ENCODE assay signal across 1 cellular context in the genomic region with DNA sequence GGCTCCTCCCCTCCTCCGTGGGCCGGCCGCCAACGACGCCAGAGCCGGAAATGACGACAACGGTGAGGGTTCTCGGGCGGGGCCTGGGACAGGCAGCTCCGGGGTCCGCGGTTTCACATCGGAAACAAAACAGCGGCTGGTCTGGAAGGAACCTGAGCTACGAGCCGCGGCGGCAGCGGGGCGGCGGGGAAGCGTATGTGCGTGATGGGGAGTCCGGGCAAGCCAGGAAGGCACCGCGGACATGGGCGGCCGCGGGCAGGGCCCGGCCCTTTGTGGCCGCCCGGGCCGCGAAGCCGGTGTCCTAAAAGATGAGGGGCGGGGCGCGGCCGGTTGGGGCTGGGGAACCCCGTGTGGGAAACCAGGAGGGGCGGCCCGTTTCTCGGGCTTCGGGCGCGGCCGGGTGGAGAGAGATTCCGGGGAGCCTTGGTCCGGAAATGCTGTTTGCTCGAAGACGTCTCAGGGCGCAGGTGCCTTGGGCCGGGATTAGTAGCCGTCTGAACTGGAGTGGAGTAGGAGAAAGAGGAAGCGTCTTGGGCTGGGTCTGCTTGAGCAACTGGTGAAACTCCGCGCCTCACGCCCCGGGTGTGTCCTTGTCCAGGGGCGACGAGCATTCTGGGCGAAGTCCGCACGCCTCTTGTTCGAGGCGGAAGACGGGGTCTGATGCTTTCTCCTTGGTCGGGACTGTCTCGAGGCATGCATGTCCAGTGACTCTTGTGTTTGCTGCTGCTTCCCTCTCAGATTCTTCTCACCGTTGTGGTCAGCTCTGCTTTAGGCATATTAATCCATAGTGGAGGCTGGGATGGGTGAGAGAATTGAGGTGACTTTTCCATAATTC.
A peak's percentile ranks its signal among the peaks of the same experiment; 100 is the strongest.
TF ChIP-seq lines count a peak whose summit lies in the region.

A gene (plus strand): TSS at position 121 of the 835 bp plus-strand sequence. CDS start 11,513 bp downstream, outside the sequence.

TF ChIP-seq in WTC11, 78 proteins besides CTCF, POLR2A, EP300 and RAD21 (continued from another document and continues in another):
- TF ChIP-seq, protein P1, sequence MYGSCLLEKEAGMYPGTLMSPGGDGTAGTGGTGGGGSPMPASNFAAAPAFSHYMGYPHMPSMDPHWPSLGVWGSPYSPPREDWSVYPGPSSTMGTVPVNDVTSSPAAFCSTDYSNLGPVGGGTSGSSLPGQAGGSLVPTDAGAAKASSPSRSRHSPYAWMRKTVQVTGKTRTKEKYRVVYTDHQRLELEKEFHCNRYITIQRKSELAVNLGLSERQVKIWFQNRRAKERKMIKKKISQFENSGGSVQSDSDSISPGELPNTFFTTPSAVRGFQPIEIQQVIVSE (CRISPR knock-in tag; IDR thresholded peaks at IDR 0.05; ENCODE audit: borderline replicate concordance) = no peak
- TF ChIP-seq, protein P2, sequence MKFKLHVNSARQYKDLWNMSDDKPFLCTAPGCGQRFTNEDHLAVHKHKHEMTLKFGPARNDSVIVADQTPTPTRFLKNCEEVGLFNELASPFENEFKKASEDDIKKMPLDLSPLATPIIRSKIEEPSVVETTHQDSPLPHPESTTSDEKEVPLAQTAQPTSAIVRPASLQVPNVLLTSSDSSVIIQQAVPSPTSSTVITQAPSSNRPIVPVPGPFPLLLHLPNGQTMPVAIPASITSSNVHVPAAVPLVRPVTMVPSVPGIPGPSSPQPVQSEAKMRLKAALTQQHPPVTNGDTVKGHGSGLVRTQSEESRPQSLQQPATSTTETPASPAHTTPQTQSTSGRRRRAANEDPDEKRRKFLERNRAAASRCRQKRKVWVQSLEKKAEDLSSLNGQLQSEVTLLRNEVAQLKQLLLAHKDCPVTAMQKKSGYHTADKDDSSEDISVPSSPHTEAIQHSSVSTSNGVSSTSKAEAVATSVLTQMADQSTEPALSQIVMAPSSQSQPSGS (CRISPR knock-in tag; IDR thresholded peaks at IDR 0.05; ENCODE audit: borderline replicate concordance, low read depth) = no peak
- TF ChIP-seq, protein P3, sequence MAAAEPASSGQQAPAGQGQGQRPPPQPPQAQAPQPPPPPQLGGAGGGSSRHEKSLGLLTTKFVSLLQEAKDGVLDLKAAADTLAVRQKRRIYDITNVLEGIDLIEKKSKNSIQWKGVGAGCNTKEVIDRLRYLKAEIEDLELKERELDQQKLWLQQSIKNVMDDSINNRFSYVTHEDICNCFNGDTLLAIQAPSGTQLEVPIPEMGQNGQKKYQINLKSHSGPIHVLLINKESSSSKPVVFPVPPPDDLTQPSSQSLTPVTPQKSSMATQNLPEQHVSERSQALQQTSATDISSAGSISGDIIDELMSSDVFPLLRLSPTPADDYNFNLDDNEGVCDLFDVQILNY (CRISPR knock-in tag; IDR thresholded peaks at IDR 0.05) = no peak
- TF ChIP-seq EMX1 (CRISPR knock-in tag; IDR thresholded peaks at IDR 0.05) (no peak), ZNF416 (CRISPR knock-in tag; IDR thresholded peaks at IDR 0.05) (no peak), PRRX2 (CRISPR knock-in tag; IDR thresholded peaks at IDR 0.05) (no peak), NR2C2 (CRISPR knock-in tag; IDR thresholded peaks at IDR 0.05) (no peak), ETV6 (CRISPR knock-in tag; IDR thresholded peaks at IDR 0.05) (peak; percentile 7; the same call in 1 of the 2 replicates), ZNF317 (CRISPR knock-in tag; IDR thresholded peaks at IDR 0.05; ENCODE audit: borderline replicate concordance, low read depth) (no peak), ATF1 (CRISPR knock-in tag; IDR thresholded peaks at IDR 0.05) (no peak), FOXK1 (CRISPR knock-in tag; IDR thresholded peaks at IDR 0.05) (peak; percentile 94), KAT7 (CRISPR knock-in tag; IDR thresholded peaks at IDR 0.05; ENCODE audit: borderline replicate concordance) (no peak), ELF4 (CRISPR knock-in tag; IDR thresholded peaks at IDR 0.05; ENCODE audit: low read depth) (no peak), TCF7 (CRISPR knock-in tag; IDR thresholded peaks at IDR 0.05; ENCODE audit: low read depth) (peak; percentile 55; the same call in 1 of the 2 replicates), ZNF232 (CRISPR knock-in tag; IDR thresholded peaks at IDR 0.05) (no peak), ZNF671 (CRISPR knock-in tag; IDR thresholded peaks at IDR 0.05) (no peak), HMGA2 (CRISPR knock-in tag; IDR thresholded peaks at IDR 0.05) (no peak), ZNF121 (CRISPR knock-in tag; IDR thresholded peaks at IDR 0.05) (no peak), IRF2 (CRISPR knock-in tag; IDR thresholded peaks at IDR 0.05; ENCODE audit: borderline replicate concordance, low read depth) (no peak)
- TF ChIP-seq, protein P4, sequence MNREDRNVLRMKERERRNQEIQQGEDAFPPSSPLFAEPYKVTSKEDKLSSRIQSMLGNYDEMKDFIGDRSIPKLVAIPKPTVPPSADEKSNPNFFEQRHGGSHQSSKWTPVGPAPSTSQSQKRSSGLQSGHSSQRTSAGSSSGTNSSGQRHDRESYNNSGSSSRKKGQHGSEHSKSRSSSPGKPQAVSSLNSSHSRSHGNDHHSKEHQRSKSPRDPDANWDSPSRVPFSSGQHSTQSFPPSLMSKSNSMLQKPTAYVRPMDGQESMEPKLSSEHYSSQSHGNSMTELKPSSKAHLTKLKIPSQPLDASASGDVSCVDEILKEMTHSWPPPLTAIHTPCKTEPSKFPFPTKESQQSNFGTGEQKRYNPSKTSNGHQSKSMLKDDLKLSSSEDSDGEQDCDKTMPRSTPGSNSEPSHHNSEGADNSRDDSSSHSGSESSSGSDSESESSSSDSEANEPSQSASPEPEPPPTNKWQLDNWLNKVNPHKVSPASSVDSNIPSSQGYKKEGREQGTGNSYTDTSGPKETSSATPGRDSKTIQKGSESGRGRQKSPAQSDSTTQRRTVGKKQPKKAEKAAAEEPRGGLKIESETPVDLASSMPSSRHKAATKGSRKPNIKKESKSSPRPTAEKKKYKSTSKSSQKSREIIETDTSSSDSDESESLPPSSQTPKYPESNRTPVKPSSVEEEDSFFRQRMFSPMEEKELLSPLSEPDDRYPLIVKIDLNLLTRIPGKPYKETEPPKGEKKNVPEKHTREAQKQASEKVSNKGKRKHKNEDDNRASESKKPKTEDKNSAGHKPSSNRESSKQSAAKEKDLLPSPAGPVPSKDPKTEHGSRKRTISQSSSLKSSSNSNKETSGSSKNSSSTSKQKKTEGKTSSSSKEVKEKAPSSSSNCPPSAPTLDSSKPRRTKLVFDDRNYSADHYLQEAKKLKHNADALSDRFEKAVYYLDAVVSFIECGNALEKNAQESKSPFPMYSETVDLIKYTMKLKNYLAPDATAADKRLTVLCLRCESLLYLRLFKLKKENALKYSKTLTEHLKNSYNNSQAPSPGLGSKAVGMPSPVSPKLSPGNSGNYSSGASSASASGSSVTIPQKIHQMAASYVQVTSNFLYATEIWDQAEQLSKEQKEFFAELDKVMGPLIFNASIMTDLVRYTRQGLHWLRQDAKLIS (CRISPR knock-in tag; IDR thresholded peaks at IDR 0.05; ENCODE audit: borderline replicate concordance) = no peak
- TF ChIP-seq, protein P5, sequence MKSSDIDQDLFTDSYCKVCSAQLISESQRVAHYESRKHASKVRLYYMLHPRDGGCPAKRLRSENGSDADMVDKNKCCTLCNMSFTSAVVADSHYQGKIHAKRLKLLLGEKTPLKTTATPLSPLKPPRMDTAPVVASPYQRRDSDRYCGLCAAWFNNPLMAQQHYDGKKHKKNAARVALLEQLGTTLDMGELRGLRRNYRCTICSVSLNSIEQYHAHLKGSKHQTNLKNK (CRISPR knock-in tag; IDR thresholded peaks at IDR 0.05) = no peak
- TF ChIP-seq, protein P6, sequence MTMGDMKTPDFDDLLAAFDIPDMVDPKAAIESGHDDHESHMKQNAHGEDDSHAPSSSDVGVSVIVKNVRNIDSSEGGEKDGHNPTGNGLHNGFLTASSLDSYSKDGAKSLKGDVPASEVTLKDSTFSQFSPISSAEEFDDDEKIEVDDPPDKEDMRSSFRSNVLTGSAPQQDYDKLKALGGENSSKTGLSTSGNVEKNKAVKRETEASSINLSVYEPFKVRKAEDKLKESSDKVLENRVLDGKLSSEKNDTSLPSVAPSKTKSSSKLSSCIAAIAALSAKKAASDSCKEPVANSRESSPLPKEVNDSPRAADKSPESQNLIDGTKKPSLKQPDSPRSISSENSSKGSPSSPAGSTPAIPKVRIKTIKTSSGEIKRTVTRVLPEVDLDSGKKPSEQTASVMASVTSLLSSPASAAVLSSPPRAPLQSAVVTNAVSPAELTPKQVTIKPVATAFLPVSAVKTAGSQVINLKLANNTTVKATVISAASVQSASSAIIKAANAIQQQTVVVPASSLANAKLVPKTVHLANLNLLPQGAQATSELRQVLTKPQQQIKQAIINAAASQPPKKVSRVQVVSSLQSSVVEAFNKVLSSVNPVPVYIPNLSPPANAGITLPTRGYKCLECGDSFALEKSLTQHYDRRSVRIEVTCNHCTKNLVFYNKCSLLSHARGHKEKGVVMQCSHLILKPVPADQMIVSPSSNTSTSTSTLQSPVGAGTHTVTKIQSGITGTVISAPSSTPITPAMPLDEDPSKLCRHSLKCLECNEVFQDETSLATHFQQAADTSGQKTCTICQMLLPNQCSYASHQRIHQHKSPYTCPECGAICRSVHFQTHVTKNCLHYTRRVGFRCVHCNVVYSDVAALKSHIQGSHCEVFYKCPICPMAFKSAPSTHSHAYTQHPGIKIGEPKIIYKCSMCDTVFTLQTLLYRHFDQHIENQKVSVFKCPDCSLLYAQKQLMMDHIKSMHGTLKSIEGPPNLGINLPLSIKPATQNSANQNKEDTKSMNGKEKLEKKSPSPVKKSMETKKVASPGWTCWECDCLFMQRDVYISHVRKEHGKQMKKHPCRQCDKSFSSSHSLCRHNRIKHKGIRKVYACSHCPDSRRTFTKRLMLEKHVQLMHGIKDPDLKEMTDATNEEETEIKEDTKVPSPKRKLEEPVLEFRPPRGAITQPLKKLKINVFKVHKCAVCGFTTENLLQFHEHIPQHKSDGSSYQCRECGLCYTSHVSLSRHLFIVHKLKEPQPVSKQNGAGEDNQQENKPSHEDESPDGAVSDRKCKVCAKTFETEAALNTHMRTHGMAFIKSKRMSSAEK (CRISPR knock-in tag; IDR thresholded peaks at IDR 0.05; ENCODE audit: borderline replicate concordance) = no peak
- TF ChIP-seq, protein P7, sequence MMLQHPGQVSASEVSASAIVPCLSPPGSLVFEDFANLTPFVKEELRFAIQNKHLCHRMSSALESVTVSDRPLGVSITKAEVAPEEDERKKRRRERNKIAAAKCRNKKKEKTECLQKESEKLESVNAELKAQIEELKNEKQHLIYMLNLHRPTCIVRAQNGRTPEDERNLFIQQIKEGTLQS (CRISPR knock-in tag; conservative IDR thresholded peaks at IDR 0.05) = no peak
- TF ChIP-seq, protein P8, sequence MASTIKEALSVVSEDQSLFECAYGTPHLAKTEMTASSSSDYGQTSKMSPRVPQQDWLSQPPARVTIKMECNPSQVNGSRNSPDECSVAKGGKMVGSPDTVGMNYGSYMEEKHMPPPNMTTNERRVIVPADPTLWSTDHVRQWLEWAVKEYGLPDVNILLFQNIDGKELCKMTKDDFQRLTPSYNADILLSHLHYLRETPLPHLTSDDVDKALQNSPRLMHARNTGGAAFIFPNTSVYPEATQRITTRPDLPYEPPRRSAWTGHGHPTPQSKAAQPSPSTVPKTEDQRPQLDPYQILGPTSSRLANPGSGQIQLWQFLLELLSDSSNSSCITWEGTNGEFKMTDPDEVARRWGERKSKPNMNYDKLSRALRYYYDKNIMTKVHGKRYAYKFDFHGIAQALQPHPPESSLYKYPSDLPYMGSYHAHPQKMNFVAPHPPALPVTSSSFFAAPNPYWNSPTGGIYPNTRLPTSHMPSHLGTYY (CRISPR knock-in tag; IDR thresholded peaks at IDR 0.05) = no peak
- TF ChIP-seq, protein P9, sequence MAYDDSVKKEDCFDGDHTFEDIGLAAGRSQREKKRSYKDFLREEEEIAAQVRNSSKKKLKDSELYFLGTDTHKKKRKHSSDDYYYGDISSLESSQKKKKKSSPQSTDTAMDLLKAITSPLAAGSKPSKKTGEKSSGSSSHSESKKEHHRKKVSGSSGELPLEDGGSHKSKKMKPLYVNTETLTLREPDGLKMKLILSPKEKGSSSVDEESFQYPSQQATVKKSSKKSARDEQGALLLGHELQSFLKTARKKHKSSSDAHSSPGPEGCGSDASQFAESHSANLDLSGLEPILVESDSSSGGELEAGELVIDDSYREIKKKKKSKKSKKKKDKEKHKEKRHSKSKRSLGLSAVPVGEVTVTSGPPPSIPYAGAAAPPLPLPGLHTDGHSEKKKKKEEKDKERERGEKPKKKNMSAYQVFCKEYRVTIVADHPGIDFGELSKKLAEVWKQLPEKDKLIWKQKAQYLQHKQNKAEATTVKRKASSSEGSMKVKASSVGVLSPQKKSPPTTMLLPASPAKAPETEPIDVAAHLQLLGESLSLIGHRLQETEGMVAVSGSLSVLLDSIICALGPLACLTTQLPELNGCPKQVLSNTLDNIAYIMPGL (CRISPR knock-in tag; IDR thresholded peaks at IDR 0.05) = peak; percentile 65; the same call in 1 of the 2 replicates
- TF ChIP-seq, protein P10, sequence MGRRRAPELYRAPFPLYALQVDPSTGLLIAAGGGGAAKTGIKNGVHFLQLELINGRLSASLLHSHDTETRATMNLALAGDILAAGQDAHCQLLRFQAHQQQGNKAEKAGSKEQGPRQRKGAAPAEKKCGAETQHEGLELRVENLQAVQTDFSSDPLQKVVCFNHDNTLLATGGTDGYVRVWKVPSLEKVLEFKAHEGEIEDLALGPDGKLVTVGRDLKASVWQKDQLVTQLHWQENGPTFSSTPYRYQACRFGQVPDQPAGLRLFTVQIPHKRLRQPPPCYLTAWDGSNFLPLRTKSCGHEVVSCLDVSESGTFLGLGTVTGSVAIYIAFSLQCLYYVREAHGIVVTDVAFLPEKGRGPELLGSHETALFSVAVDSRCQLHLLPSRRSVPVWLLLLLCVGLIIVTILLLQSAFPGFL (CRISPR knock-in tag; IDR thresholded peaks at IDR 0.05; ENCODE audit: borderline replicate concordance) = no peak
- TF ChIP-seq, protein P11, sequence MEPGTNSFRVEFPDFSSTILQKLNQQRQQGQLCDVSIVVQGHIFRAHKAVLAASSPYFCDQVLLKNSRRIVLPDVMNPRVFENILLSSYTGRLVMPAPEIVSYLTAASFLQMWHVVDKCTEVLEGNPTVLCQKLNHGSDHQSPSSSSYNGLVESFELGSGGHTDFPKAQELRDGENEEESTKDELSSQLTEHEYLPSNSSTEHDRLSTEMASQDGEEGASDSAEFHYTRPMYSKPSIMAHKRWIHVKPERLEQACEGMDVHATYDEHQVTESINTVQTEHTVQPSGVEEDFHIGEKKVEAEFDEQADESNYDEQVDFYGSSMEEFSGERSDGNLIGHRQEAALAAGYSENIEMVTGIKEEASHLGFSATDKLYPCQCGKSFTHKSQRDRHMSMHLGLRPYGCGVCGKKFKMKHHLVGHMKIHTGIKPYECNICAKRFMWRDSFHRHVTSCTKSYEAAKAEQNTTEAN (CRISPR knock-in tag; IDR thresholded peaks at IDR 0.05) = no peak
- TF ChIP-seq, protein P12, sequence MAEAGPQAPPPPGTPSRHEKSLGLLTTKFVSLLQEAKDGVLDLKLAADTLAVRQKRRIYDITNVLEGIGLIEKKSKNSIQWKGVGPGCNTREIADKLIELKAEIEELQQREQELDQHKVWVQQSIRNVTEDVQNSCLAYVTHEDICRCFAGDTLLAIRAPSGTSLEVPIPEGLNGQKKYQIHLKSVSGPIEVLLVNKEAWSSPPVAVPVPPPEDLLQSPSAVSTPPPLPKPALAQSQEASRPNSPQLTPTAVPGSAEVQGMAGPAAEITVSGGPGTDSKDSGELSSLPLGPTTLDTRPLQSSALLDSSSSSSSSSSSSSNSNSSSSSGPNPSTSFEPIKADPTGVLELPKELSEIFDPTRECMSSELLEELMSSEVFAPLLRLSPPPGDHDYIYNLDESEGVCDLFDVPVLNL (CRISPR knock-in tag; IDR thresholded peaks at IDR 0.05; ENCODE audit: borderline replicate concordance, low read depth) = no peak
- TF ChIP-seq, protein P13, sequence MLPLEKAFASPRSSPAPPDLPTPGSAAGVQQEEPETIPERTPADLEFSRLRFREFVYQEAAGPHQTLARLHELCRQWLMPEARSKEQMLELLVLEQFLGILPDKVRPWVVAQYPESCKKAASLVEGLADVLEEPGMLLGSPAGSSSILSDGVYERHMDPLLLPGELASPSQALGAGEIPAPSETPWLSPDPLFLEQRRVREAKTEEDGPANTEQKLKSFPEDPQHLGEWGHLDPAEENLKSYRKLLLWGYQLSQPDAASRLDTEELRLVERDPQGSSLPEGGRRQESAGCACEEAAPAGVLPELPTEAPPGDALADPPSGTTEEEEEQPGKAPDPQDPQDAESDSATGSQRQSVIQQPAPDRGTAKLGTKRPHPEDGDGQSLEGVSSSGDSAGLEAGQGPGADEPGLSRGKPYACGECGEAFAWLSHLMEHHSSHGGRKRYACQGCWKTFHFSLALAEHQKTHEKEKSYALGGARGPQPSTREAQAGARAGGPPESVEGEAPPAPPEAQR (CRISPR knock-in tag; IDR thresholded peaks at IDR 0.05) = no peak
